33 cellular contexts compared by ENCODE assay signal in the genomic region with DNA sequence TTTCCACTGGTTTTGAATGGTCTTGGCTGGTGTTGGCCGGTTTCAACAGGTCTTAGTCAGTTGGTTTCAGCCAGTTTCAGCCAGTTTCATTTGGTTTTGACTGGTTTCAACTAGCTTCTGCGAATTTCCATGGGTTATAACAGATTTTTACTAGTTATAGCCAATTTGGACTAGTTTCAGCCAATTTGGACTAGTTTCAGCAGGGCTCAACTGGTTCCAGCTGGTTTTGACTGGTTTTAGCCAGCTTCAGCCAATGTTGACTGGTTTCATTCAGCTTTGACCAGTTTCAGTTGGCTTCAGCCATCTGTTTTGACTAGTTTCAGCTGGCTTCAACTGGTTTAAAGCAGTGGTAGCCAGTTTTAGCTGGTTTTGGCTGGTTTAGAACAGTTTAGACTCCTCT.
"Had no signal": no experiment of that assay in that cellular context is flagged by ENCODE, and none has a peak within 500 bp of the region (broad histone marks: within the 10 kb centered on the region; RNA-seq: fewer than 3 reads in every experiment).

No MANE protein-coding gene starts in this region.

- FAIRE-seq: endometrium, endothelial cell of umbilical vein had no signal

- H3K4me1 ChIP-seq: ascending aorta, breast epithelium, colonic mucosa, esophagus squamous epithelium had no signal

- H3K27ac ChIP-seq: ascending aorta, breast epithelium, cardiac muscle cell, colonic mucosa, epithelial cell of prostate, esophagus squamous epithelium, WERI-Rb-1 had no signal

- H3K4me3 Mint-ChIP-seq: activated B cell treated with CpG ODN at 0.5 μM for 24 hours; activated CD4-positive, alpha-beta memory T cell treated with anti-CD3 and anti-CD28 coated beads, Interleukin-2, amount 10 ng/mL, durations not matched to agents 7 days and 5 days; activated CD4-positive, alpha-beta T cell treated with anti-CD3 and anti-CD28 coated beads, Interleukin-2, amount 10 ng/mL, durations not matched to agents 7 days and 5 days; activated naive CD4-positive, alpha-beta T cell treated with anti-CD3 and anti-CD28 coated beads, Interleukin-2, amount 10 ng/mL, durations not matched to agents 7 days and 5 days; activated naive CD8-positive, alpha-beta T cell treated with anti-CD3 and anti-CD28 coated beads, Interleukin-2, amount 10 ng/mL, durations not matched to agents 7 days and 5 days; activated T-cell treated with anti-CD3 and anti-CD28 coated beads, Interleukin-2, amount 50 U/mL, for 24 hours; activated T-cell treated with anti-CD3 and anti-CD28 coated beads, Interleukin-2, amount 50 U/mL, for 72 hours; brain; T-helper 17 cell; T-helper 2 cell treated with Interferon-gamma antibody and Interleukin-4, amounts not matched to agents 5 μg/mL and 100 μg/mL, for 36 hours had no signal

- H3K36me3 ChIP-seq: ascending aorta, breast epithelium, cardiac muscle cell, colonic mucosa, esophagus squamous epithelium, WERI-Rb-1 had no signal

- H3K36me3 Mint-ChIP-seq: activated naive CD4-positive, alpha-beta T cell treated with anti-CD3 and anti-CD28 coated beads, Interleukin-2, amount 10 ng/mL, durations not matched to agents 7 days and 5 days; activated naive CD4-positive, alpha-beta T cell treated with anti-CD3 and anti-CD28 coated beads, Interleukin-2, amount 50 U/mL, for 72 hours; activated naive CD8-positive, alpha-beta T cell treated with anti-CD3 and anti-CD28 coated beads, Interleukin-2, amount 10 ng/mL, durations not matched to agents 7 days and 5 days; brain had no signal

- H3K27ac Mint-ChIP-seq: activated B cell treated with CpG ODN at 0.5 μM for 24 hours; activated CD4-positive, alpha-beta memory T cell treated with anti-CD3 and anti-CD28 coated beads, Interleukin-2, amount 10 ng/mL, durations not matched to agents 7 days and 5 days; activated CD4-positive, alpha-beta T cell treated with anti-CD3 and anti-CD28 coated beads, Interleukin-2, amount 10 ng/mL, durations not matched to agents 7 days and 5 days; activated naive CD4-positive, alpha-beta T cell treated with anti-CD3 and anti-CD28 coated beads, Interleukin-2, amount 10 ng/mL, durations not matched to agents 7 days and 5 days; activated naive CD4-positive, alpha-beta T cell treated with anti-CD3 and anti-CD28 coated beads, Interleukin-2, amount 50 U/mL, for 72 hours; activated naive CD8-positive, alpha-beta T cell treated with anti-CD3 and anti-CD28 coated beads, Interleukin-2, amount 10 ng/mL, durations not matched to agents 7 days and 5 days; activated T-cell treated with anti-CD3 and anti-CD28 coated beads, Interleukin-2, amount 50 U/mL, for 24 hours; activated T-cell treated with anti-CD3 and anti-CD28 coated beads, Interleukin-2, amount 50 U/mL, for 72 hours; brain; T-helper 17 cell; T-helper 2 cell treated with Interferon-gamma antibody and Interleukin-4, amounts not matched to agents 5 μg/mL and 100 μg/mL, for 36 hours had no signal

- DNase-seq: activated B cell treated with CpG ODN at 0.5 μM for 24 hours; activated CD4-positive, alpha-beta memory T cell treated with anti-CD3 and anti-CD28 coated beads, Interleukin-2, amount 10 ng/mL, durations not matched to agents 7 days and 5 days; activated CD4-positive, alpha-beta T cell treated with anti-CD3 and anti-CD28 coated beads, Interleukin-2, amount 10 ng/mL, durations not matched to agents 7 days and 5 days; activated CD4-positive, alpha-beta T cell treated with anti-CD3 and anti-CD28 coated beads, Interleukin-2, amount 50 U/mL, for 4 hours; activated CD8-positive, alpha-beta memory T cell treated with anti-CD3 and anti-CD28 coated beads, Interleukin-2, amount 50 U/mL, for 48 hours; activated gamma-delta T cell; activated naive CD4-positive, alpha-beta T cell; activated naive CD4-positive, alpha-beta T cell treated with anti-CD3 and anti-CD28 coated beads, Interleukin-2, amount 10 ng/mL, durations not matched to agents 7 days and 5 days; activated naive CD8-positive, alpha-beta T cell treated with anti-CD3 and anti-CD28 coated beads, Interleukin-2, amount 10 ng/mL, durations not matched to agents 7 days and 5 days; activated T-cell treated with anti-CD3 and anti-CD28 coated beads for 4 hours; activated T-cell treated with anti-CD3 and anti-CD28 coated beads, Interleukin-2, amount 50 U/mL, for 24 hours; activated T-cell treated with anti-CD3 and anti-CD28 coated beads, Interleukin-2, amount 50 U/mL, for 72 hours; central memory CD4-positive, alpha-beta T cell; cerebellar nuclear complex; colonic mucosa; effector CD8-positive, alpha-beta T cell; esophagus squamous epithelium; foreskin melanocyte; head of caudate nucleus; T-helper 1 cell; T-helper 17 cell; T1000; WERI-Rb-1 had no signal

- H3K4me1 Mint-ChIP-seq: activated B cell treated with CpG ODN at 0.5 μM for 24 hours; activated CD4-positive, alpha-beta memory T cell treated with anti-CD3 and anti-CD28 coated beads, Interleukin-2, amount 10 ng/mL, durations not matched to agents 7 days and 5 days; activated CD4-positive, alpha-beta T cell treated with anti-CD3 and anti-CD28 coated beads, Interleukin-2, amount 10 ng/mL, durations not matched to agents 7 days and 5 days; activated naive CD4-positive, alpha-beta T cell treated with anti-CD3 and anti-CD28 coated beads, Interleukin-2, amount 10 ng/mL, durations not matched to agents 7 days and 5 days; activated naive CD8-positive, alpha-beta T cell treated with anti-CD3 and anti-CD28 coated beads, Interleukin-2, amount 10 ng/mL, durations not matched to agents 7 days and 5 days; brain; T-helper 17 cell had no signal

- ATAC-seq: activated CD4-positive, CD25-positive, alpha-beta regulatory T cell treated with anti-CD3 and anti-CD28 coated beads, Interleukin-2, amount 50 U/mL, for 24 hours; activated naive CD4-positive, alpha-beta T cell treated with anti-CD3 and anti-CD28 coated beads, Interleukin-2, amount 50 U/mL, for 72 hours; activated T-cell treated with anti-CD3 and anti-CD28 coated beads, Interleukin-2, amount 50 U/mL, for 72 hours; T-helper 17 cell had no signal

- H3K9me3 Mint-ChIP-seq: activated CD4-positive, alpha-beta T cell treated with anti-CD3 and anti-CD28 coated beads, Interleukin-2, amount 10 ng/mL, durations not matched to agents 7 days and 5 days; activated naive CD4-positive, alpha-beta T cell treated with anti-CD3 and anti-CD28 coated beads, Interleukin-2, amount 10 ng/mL, durations not matched to agents 7 days and 5 days; activated naive CD8-positive, alpha-beta T cell treated with anti-CD3 and anti-CD28 coated beads, Interleukin-2, amount 10 ng/mL, durations not matched to agents 7 days and 5 days; activated T-cell treated with anti-CD3 and anti-CD28 coated beads, Interleukin-2, amount 50 U/mL, for 24 hours; T-helper 2 cell treated with Interferon-gamma antibody and Interleukin-4, amounts not matched to agents 5 μg/mL and 100 μg/mL, for 36 hours had no signal

- H3K27me3 ChIP-seq: ascending aorta, breast epithelium, cardiac muscle cell, colonic mucosa, esophagus squamous epithelium had no signal

- H3K4me3 ChIP-seq: ascending aorta, breast epithelium, cardiac muscle cell, colonic mucosa, esophagus squamous epithelium had no signal

- H3K9me3 ChIP-seq: breast epithelium, colonic mucosa had no signal
